Comparison of ENCODE assay signal across 1 cellular context in the genomic region with DNA sequence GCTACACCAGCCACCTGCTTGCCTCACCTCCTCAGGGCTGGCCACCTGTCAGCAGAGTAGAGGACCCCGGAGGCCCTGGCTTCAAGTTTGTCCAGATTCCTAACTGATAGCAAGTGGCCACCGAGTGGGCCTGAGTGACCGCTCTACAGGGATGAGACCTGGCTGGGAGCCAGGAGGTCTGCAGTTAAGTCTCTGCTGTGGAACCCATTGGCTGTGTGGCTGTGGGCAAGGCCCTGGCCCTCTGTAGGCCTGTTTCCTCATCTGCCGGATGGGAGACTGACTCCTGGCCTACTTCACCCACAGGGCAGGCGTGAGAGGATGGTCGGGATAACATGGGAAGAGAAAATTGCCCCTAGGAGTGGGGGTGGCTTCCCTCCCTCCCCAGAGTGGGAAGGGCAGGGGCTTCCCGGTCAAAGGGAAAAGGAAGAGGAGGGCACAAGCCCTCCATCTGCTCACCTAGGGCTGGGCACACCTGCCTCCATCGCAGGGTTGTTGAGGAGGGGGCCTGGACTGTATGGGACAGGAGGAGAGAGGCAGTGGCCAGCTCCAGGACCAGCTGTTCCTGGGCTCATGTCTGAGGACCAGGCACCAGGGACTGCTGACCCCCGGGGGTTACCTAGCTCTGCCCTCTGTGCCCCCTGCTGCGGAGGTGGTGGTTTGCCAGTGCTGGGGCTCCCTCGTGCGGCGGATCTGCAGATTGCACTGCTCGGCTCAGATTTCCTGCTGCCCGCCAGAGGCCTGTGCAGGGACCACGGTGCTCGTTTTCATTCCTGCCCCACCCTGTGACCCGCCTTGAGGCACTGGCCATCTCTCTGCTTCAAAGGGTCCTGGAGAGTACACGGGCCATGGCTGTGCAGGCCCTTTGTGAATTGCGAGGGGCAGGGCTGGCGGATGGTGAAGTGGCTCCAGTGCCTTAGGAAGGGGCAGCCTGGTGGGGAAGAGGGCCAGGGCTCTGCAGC.
TF ChIP-seq lines count a peak whose summit lies in the region.

No MANE protein-coding gene starts in this region.

TF ChIP-seq in HEK293, 187 proteins besides CTCF, POLR2A, EP300 and RAD21 (continues in another document):
- TF ChIP-seq ZIC2 (tag by site-specific recombination; IDR thresholded peaks at IDR 0.05) (peak; percentile 89), ZNF501 (tag by site-specific recombination; IDR thresholded peaks at IDR 0.05) (peak; percentile 73; the same call in 1 of the 2 replicates), KLF8 (tag by site-specific recombination; IDR thresholded peaks at IDR 0.05) (peak; percentile 52; the same call in 1 of the 2 replicates), ZNF660 (tag by site-specific recombination; IDR thresholded peaks at IDR 0.05) (peak; percentile 60; the same call in 1 of the 2 replicates), ZNF335 (tag by site-specific recombination; conservative IDR thresholded peaks at IDR 0.05) (peak; percentile 26; the same call in 1 of the 2 replicates), ZNF654 (tag by site-specific recombination; IDR thresholded peaks at IDR 0.05; ENCODE audit: low read depth) (peak; percentile 94), ZNF777 (tag by site-specific recombination; IDR thresholded peaks at IDR 0.05; ENCODE audit: borderline replicate concordance) (no peak), ZNF600 (tag by site-specific recombination; IDR thresholded peaks at IDR 0.05) (peak; percentile 29; the same call in 1 of the 2 replicates), ZBTB48 (tag by site-specific recombination; IDR thresholded peaks at IDR 0.05) (peak; percentile 75; the same call in 1 of the 2 replicates), ZNF830 (tag by site-specific recombination; IDR thresholded peaks at IDR 0.05; ENCODE audit: low read depth) (no peak), ZXDB (tag by site-specific recombination; IDR thresholded peaks at IDR 0.05) (peak; percentile 24; the same call in 1 of the 2 replicates), MEIS1 (CRISPR knock-in tag; IDR thresholded peaks at IDR 0.05; ENCODE audit: borderline replicate concordance) (no peak), ZBTB8A (tag by site-specific recombination; IDR thresholded peaks at IDR 0.05) (0 out of 2 replicates have a peak, but pooled peaks have one; percentile 16), ZNF324 (tag by site-specific recombination; IDR thresholded peaks at IDR 0.05) (peak; percentile 54; the same call in 1 of the 2 replicates), YY2 (tag by site-specific recombination; IDR thresholded peaks at IDR 0.05) (no peak), ZNF391 (tag by site-specific recombination; IDR thresholded peaks at IDR 0.05; ENCODE audit: borderline replicate concordance, low read depth) (peak; percentile 85; the same call in 1 of the 2 replicates), GLIS1 (tag by site-specific recombination; IDR thresholded peaks at IDR 0.05) (peak; percentile 96), ZBTB20 (tag by site-specific recombination; IDR thresholded peaks at IDR 0.05) (no peak), ZNF2 (tag by site-specific recombination; IDR thresholded peaks at IDR 0.05) (peak; percentile 90), SCRT1 (tag by site-specific recombination; IDR thresholded peaks at IDR 0.05; ENCODE audit: borderline replicate concordance) (no peak), TCF7L2 (IDR thresholded peaks at IDR 0.05; ENCODE audit: borderline replicate concordance, low read depth, low read length) (no peak), GLIS2 (tag by site-specific recombination; IDR thresholded peaks at IDR 0.05) (peak; percentile 91), ZNF561 (tag by site-specific recombination; IDR thresholded peaks at IDR 0.05; ENCODE audit: borderline replicate concordance) (peak; percentile 62; the same call in 1 of the 2 replicates), SP7 (tag by site-specific recombination; IDR thresholded peaks at IDR 0.05) (peak; percentile 62; the same call in 1 of the 2 replicates), OSR2 (tag by site-specific recombination; IDR thresholded peaks at IDR 0.05) (no peak), ZNF132 (tag by site-specific recombination; IDR thresholded peaks at IDR 0.05; ENCODE audit: borderline replicate concordance) (no peak)
- TF ChIP-seq, protein P1, sequence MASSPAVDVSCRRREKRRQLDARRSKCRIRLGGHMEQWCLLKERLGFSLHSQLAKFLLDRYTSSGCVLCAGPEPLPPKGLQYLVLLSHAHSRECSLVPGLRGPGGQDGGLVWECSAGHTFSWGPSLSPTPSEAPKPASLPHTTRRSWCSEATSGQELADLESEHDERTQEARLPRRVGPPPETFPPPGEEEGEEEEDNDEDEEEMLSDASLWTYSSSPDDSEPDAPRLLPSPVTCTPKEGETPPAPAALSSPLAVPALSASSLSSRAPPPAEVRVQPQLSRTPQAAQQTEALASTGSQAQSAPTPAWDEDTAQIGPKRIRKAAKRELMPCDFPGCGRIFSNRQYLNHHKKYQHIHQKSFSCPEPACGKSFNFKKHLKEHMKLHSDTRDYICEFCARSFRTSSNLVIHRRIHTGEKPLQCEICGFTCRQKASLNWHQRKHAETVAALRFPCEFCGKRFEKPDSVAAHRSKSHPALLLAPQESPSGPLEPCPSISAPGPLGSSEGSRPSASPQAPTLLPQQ (tag by site-specific recombination; IDR thresholded peaks at IDR 0.05) = peak; percentile 59
- TF ChIP-seq, protein P2, sequence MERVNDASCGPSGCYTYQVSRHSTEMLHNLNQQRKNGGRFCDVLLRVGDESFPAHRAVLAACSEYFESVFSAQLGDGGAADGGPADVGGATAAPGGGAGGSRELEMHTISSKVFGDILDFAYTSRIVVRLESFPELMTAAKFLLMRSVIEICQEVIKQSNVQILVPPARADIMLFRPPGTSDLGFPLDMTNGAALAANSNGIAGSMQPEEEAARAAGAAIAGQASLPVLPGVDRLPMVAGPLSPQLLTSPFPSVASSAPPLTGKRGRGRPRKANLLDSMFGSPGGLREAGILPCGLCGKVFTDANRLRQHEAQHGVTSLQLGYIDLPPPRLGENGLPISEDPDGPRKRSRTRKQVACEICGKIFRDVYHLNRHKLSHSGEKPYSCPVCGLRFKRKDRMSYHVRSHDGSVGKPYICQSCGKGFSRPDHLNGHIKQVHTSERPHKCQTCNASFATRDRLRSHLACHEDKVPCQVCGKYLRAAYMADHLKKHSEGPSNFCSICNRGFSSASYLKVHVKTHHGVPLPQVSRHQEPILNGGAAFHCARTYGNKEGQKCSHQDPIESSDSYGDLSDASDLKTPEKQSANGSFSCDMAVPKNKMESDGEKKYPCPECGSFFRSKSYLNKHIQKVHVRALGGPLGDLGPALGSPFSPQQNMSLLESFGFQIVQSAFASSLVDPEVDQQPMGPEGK (tag by site-specific recombination; IDR thresholded peaks at IDR 0.05) = peak; percentile 95
- TF ChIP-seq, protein P3, sequence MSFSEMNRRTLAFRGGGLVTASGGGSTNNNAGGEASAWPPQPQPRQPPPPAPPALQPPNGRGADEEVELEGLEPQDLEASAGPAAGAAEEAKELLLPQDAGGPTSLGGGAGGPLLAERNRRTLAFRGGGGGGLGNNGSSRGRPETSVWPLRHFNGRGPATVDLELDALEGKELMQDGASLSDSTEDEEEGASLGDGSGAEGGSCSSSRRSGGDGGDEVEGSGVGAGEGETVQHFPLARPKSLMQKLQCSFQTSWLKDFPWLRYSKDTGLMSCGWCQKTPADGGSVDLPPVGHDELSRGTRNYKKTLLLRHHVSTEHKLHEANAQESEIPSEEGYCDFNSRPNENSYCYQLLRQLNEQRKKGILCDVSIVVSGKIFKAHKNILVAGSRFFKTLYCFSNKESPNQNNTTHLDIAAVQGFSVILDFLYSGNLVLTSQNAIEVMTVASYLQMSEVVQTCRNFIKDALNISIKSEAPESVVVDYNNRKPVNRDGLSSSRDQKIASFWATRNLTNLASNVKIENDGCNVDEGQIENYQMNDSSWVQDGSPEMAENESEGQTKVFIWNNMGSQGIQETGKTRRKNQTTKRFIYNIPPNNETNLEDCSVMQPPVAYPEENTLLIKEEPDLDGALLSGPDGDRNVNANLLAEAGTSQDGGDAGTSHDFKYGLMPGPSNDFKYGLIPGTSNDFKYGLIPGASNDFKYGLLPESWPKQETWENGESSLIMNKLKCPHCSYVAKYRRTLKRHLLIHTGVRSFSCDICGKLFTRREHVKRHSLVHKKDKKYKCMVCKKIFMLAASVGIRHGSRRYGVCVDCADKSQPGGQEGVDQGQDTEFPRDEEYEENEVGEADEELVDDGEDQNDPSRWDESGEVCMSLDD (tag by site-specific recombination; IDR thresholded peaks at IDR 0.05) = peak; percentile 31; the same call in 1 of the 2 replicates
- TF ChIP-seq, protein P4, sequence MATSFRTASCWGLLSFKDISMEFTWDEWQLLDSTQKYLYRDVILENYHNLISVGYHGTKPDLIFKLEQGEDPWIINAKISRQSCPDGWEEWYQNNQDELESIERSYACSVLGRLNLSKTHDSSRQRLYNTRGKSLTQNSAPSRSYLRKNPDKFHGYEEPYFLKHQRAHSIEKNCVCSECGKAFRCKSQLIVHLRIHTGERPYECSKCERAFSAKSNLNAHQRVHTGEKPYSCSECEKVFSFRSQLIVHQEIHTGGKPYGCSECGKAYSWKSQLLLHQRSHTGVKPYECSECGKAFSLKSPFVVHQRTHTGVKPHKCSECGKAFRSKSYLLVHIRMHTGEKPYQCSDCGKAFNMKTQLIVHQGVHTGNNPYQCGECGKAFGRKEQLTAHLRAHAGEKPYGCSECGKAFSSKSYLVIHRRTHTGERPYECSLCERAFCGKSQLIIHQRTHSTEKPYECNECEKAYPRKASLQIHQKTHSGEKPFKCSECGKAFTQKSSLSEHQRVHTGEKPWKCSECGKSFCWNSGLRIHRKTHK (tag by site-specific recombination; IDR thresholded peaks at IDR 0.05) = no peak
- TF ChIP-seq, protein P5, sequence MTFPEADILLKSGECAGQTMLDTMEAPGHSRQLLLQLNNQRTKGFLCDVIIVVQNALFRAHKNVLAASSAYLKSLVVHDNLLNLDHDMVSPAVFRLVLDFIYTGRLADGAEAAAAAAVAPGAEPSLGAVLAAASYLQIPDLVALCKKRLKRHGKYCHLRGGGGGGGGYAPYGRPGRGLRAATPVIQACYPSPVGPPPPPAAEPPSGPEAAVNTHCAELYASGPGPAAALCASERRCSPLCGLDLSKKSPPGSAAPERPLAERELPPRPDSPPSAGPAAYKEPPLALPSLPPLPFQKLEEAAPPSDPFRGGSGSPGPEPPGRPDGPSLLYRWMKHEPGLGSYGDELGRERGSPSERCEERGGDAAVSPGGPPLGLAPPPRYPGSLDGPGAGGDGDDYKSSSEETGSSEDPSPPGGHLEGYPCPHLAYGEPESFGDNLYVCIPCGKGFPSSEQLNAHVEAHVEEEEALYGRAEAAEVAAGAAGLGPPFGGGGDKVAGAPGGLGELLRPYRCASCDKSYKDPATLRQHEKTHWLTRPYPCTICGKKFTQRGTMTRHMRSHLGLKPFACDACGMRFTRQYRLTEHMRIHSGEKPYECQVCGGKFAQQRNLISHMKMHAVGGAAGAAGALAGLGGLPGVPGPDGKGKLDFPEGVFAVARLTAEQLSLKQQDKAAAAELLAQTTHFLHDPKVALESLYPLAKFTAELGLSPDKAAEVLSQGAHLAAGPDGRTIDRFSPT (tag by site-specific recombination; IDR thresholded peaks at IDR 0.05) = peak; percentile 94
- TF ChIP-seq, protein P6, sequence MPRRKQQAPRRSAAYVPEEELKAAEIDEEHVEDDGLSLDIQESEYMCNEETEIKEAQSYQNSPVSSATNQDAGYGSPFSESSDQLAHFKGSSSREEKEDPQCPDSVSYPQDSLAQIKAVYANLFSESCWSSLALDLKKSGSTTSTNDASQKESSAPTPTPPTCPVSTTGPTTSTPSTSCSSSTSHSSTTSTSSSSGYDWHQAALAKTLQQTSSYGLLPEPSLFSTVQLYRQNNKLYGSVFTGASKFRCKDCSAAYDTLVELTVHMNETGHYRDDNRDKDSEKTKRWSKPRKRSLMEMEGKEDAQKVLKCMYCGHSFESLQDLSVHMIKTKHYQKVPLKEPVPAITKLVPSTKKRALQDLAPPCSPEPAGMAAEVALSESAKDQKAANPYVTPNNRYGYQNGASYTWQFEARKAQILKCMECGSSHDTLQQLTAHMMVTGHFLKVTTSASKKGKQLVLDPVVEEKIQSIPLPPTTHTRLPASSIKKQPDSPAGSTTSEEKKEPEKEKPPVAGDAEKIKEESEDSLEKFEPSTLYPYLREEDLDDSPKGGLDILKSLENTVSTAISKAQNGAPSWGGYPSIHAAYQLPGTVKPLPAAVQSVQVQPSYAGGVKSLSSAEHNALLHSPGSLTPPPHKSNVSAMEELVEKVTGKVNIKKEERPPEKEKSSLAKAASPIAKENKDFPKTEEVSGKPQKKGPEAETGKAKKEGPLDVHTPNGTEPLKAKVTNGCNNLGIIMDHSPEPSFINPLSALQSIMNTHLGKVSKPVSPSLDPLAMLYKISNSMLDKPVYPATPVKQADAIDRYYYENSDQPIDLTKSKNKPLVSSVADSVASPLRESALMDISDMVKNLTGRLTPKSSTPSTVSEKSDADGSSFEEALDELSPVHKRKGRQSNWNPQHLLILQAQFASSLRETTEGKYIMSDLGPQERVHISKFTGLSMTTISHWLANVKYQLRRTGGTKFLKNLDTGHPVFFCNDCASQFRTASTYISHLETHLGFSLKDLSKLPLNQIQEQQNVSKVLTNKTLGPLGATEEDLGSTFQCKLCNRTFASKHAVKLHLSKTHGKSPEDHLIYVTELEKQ (tag by site-specific recombination; IDR thresholded peaks at IDR 0.05; ENCODE audit: borderline replicate concordance) = 0 out of 2 replicates have a peak, but pooled peaks have one; percentile 28
- TF ChIP-seq, protein P7, sequence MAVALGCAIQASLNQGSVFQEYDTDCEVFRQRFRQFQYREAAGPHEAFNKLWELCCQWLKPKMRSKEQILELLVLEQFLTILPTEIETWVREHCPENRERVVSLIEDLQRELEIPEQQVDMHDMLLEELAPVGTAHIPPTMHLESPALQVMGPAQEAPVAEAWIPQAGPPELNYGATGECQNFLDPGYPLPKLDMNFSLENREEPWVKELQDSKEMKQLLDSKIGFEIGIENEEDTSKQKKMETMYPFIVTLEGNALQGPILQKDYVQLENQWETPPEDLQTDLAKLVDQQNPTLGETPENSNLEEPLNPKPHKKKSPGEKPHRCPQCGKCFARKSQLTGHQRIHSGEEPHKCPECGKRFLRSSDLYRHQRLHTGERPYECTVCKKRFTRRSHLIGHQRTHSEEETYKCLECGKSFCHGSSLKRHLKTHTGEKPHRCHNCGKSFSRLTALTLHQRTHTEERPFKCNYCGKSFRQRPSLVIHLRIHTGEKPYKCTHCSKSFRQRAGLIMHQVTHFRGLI (tag by site-specific recombination; IDR thresholded peaks at IDR 0.05) = 0 out of 2 replicates have a peak, but pooled peaks have one; percentile 15
- TF ChIP-seq, protein P8, sequence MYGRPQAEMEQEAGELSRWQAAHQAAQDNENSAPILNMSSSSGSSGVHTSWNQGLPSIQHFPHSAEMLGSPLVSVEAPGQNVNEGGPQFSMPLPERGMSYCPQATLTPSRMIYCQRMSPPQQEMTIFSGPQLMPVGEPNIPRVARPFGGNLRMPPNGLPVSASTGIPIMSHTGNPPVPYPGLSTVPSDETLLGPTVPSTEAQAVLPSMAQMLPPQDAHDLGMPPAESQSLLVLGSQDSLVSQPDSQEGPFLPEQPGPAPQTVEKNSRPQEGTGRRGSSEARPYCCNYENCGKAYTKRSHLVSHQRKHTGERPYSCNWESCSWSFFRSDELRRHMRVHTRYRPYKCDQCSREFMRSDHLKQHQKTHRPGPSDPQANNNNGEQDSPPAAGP (tag by site-specific recombination; IDR thresholded peaks at IDR 0.05) = peak; percentile 79; the same call in 1 of the 2 replicates
